1 cellular context compared by ENCODE assay signal in genomic region chr2:98601532-98602132, GRCh38.
TF ChIP-seq lines count a peak whose summit lies in the region.

No MANE protein-coding gene starts in this region.

TF ChIP-seq in HepG2, 621 proteins besides CTCF, POLR2A, EP300 and RAD21 (continues in another document):
- 0 out of 2 replicates have a peak, but pooled peaks have one; percentile 18 for TF ChIP-seq KAT8 (CRISPR knock-in tag; IDR thresholded peaks at IDR 0.05)
- TF ChIP-seq ZNF235 (CRISPR knock-in tag; IDR thresholded peaks at IDR 0.05; ENCODE audit: borderline replicate concordance) = no peak
- no peak for TF ChIP-seq ZNF552 (CRISPR knock-in tag; IDR thresholded peaks at IDR 0.05; ENCODE audit: borderline replicate concordance)
- no peak for TF ChIP-seq ZNF12 (CRISPR knock-in tag; IDR thresholded peaks at IDR 0.05)
- TF ChIP-seq MIER2 (CRISPR knock-in tag; IDR thresholded peaks at IDR 0.05) = 0 out of 2 replicates have a peak, but pooled peaks have one; percentile 23
- TF ChIP-seq TIGD3 (CRISPR knock-in tag; IDR thresholded peaks at IDR 0.05; ENCODE audit: borderline replicate concordance) = no peak
- no peak; the same call in 1 of the 2 replicates for TF ChIP-seq MAX (IDR thresholded peaks at IDR 0.05)
- no peak for TF ChIP-seq ATF1 (CRISPR knock-in tag; IDR thresholded peaks at IDR 0.05)
- TF ChIP-seq ZFY (CRISPR knock-in tag; IDR thresholded peaks at IDR 0.05) = peak; percentile 29; the same call in 1 of the 2 replicates
- TF ChIP-seq ZNF777 (CRISPR knock-in tag; IDR thresholded peaks at IDR 0.05) = no peak
- no peak for TF ChIP-seq PRPF4 (IDR thresholded peaks at IDR 0.05; ENCODE audit: low read depth, low read length, poor library complexity, severe bottlenecking)
- TF ChIP-seq GATAD2A (CRISPR knock-in tag; IDR thresholded peaks at IDR 0.05) = 0 out of 2 replicates have a peak, but pooled peaks have one; percentile 16
- no peak for TF ChIP-seq ELK4 (CRISPR knock-in tag; IDR thresholded peaks at IDR 0.05; ENCODE audit: borderline replicate concordance)
- peak; percentile 95 for TF ChIP-seq SMC3 (IDR thresholded peaks at IDR 0.05; ENCODE audit: low read length)
- TF ChIP-seq POLR2G (IDR thresholded peaks at IDR 0.05; ENCODE audit: low read depth, low read length) = 0 out of 2 replicates have a peak, but pooled peaks have one; percentile 30
- TF ChIP-seq FOSL2 (CRISPR knock-in tag; IDR thresholded peaks at IDR 0.05) = 0 out of 2 replicates have a peak, but pooled peaks have one; percentile 28
- 0 out of 2 replicates have a peak, but pooled peaks have one; percentile 35 for TF ChIP-seq KDM2A (CRISPR knock-in tag; IDR thresholded peaks at IDR 0.05; ENCODE audit: borderline replicate concordance, low read depth)
- peak; percentile 39; the same call in 1 of the 2 replicates for TF ChIP-seq ELF3 (CRISPR knock-in tag; IDR thresholded peaks at IDR 0.05)
- peak; percentile 47 for TF ChIP-seq RBM22 (optimal IDR thresholded peaks at IDR 0.05; ENCODE audit: low read length)
- TF ChIP-seq ETV5 (CRISPR knock-in tag; IDR thresholded peaks at IDR 0.05; ENCODE audit: borderline replicate concordance) = peak; percentile 60; the same call in 1 of the 2 replicates
- peak; percentile 76 for TF ChIP-seq XRCC5 (optimal IDR thresholded peaks at IDR 0.05; ENCODE audit: low read length)
- TF ChIP-seq SMARCC2 (IDR thresholded peaks at IDR 0.05) = no peak
- TF ChIP-seq MIXL1 (CRISPR knock-in tag; IDR thresholded peaks at IDR 0.05) = 0 out of 2 replicates have a peak, but pooled peaks have one; percentile 51
- 0 out of 2 replicates have a peak, but pooled peaks have one; percentile 44 for TF ChIP-seq TSC22D2 (CRISPR knock-in tag; IDR thresholded peaks at IDR 0.05; ENCODE audit: borderline replicate concordance)
- TF ChIP-seq DPF2 (CRISPR knock-in tag; IDR thresholded peaks at IDR 0.05; ENCODE audit: borderline replicate concordance, low read depth) = no peak
- TF ChIP-seq KDM1A (CRISPR knock-in tag; IDR thresholded peaks at IDR 0.05) = no peak
- no peak for TF ChIP-seq BRCA1 (CRISPR knock-in tag; IDR thresholded peaks at IDR 0.05)
- TF ChIP-seq SIN3B (IDR thresholded peaks at IDR 0.05; ENCODE audit: low read length) = peak; percentile 34; the same call in 1 of the 2 replicates
- no peak for TF ChIP-seq THYN1 (CRISPR knock-in tag; IDR thresholded peaks at IDR 0.05; ENCODE audit: borderline replicate concordance, low read depth)
- no peak for TF ChIP-seq NR2F6 (IDR thresholded peaks at IDR 0.05)
- TF ChIP-seq NR2F6 (CRISPR knock-in tag; IDR thresholded peaks at IDR 0.05) = peak; percentile 53; the same call in 1 of the 2 replicates
- peak; percentile 66 for TF ChIP-seq ZFX (CRISPR knock-in tag; IDR thresholded peaks at IDR 0.05; ENCODE audit: low read depth)
- 0 out of 2 replicates have a peak, but pooled peaks have one; percentile 41 for TF ChIP-seq GTF2F1 (IDR thresholded peaks at IDR 0.05; ENCODE audit: low read length)
- peak; percentile 20; the same call in 1 of the 2 replicates for TF ChIP-seq SAP130 (CRISPR knock-in tag; IDR thresholded peaks at IDR 0.05; ENCODE audit: low read depth)
- TF ChIP-seq STAG1 (CRISPR knock-in tag; IDR thresholded peaks at IDR 0.05) = peak; percentile 93
- TF ChIP-seq RAD51 (IDR thresholded peaks at IDR 0.05; ENCODE audit: borderline replicate concordance) = no peak
- 0 out of 2 replicates have a peak, but pooled peaks have one; percentile 28 for TF ChIP-seq HBP1 (CRISPR knock-in tag; IDR thresholded peaks at IDR 0.05; ENCODE audit: low read depth)
- 0 out of 2 replicates have a peak, but pooled peaks have one; percentile 33 for TF ChIP-seq FOXO1 (CRISPR knock-in tag; IDR thresholded peaks at IDR 0.05)
- TF ChIP-seq PRDM15 (CRISPR knock-in tag; IDR thresholded peaks at IDR 0.05) = no peak
- no peak for TF ChIP-seq TOPORS (CRISPR knock-in tag; IDR thresholded peaks at IDR 0.05)
- TF ChIP-seq ZBTB7B (CRISPR knock-in tag; IDR thresholded peaks at IDR 0.05) = 0 out of 2 replicates have a peak, but pooled peaks have one; percentile 33
- peak; percentile 51; the same call in 1 of the 2 replicates for TF ChIP-seq IKZF5 (CRISPR knock-in tag; IDR thresholded peaks at IDR 0.05)
- TF ChIP-seq RARA (CRISPR knock-in tag; IDR thresholded peaks at IDR 0.05) = peak; percentile 10; the same call in 1 of the 2 replicates
- no peak for TF ChIP-seq ZNF720 (CRISPR knock-in tag; IDR thresholded peaks at IDR 0.05)
- no peak for TF ChIP-seq EHMT2 (IDR thresholded peaks at IDR 0.05; ENCODE audit: borderline replicate concordance, low read depth, low read length)
- peak; percentile 24; the same call in 1 of the 2 replicates for TF ChIP-seq FOXK1 (CRISPR knock-in tag; IDR thresholded peaks at IDR 0.05; ENCODE audit: borderline replicate concordance, low read depth)
- peak; percentile 58; the same call in 1 of the 2 replicates for TF ChIP-seq TFAP4 (IDR thresholded peaks at IDR 0.05; ENCODE audit: borderline replicate concordance, low read depth)
- no peak for TF ChIP-seq ZBTB14 (CRISPR knock-in tag; IDR thresholded peaks at IDR 0.05)
- TF ChIP-seq HNRNPUL1 (IDR thresholded peaks at IDR 0.05; ENCODE audit: low read depth, low read length) = no peak
- peak in 1 of 2 experiments; percentile 56; a peak in 1 of 4 replicates for TF ChIP-seq HMGXB4 (CRISPR knock-in tag; IDR thresholded peaks at IDR 0.05; ENCODE audit: borderline replicate concordance in 1 of 2, low read depth in 1 of 2)
- no peak for TF ChIP-seq CREB3 (CRISPR knock-in tag; IDR thresholded peaks at IDR 0.05)
- no peak for TF ChIP-seq RFXANK (CRISPR knock-in tag; IDR thresholded peaks at IDR 0.05)
- no peak for TF ChIP-seq HDAC6 (IDR thresholded peaks at IDR 0.05; ENCODE audit: low read depth, low read length)
- 0 out of 2 replicates have a peak, but pooled peaks have one; percentile 24 for TF ChIP-seq ZNF501 (CRISPR knock-in tag; IDR thresholded peaks at IDR 0.05)
- peak; percentile 67 for TF ChIP-seq TEAD3 (CRISPR knock-in tag; optimal IDR thresholded peaks at IDR 0.05; ENCODE audit: borderline replicate concordance)
- TF ChIP-seq MIER3 (CRISPR knock-in tag; IDR thresholded peaks at IDR 0.05; ENCODE audit: borderline replicate concordance) = peak; percentile 43; the same call in 1 of the 2 replicates
